Comparison of ENCODE assay signal across 1 cellular context in genomic region chrX:119477812-119478232, GRCh38.
TF ChIP-seq lines count a peak whose summit lies in the region.

No MANE protein-coding gene starts in this region.

TF ChIP-seq in HepG2, 621 proteins besides CTCF, POLR2A, EP300 and RAD21 (continued from another document):
- no peak; a peak in 1 of 4 replicates for TF ChIP-seq HMGXB4 (CRISPR knock-in tag; IDR thresholded peaks at IDR 0.05; ENCODE audit: borderline replicate concordance in 1 of 2, low read depth in 1 of 2)
- no peak for TF ChIP-seq MLLT10 (CRISPR knock-in tag; IDR thresholded peaks at IDR 0.05)
- TF ChIP-seq ZBTB40 (IDR thresholded peaks at IDR 0.05) = no peak
- TF ChIP-seq ZBTB40 (CRISPR knock-in tag; IDR thresholded peaks at IDR 0.05) = no peak
- no peak for TF ChIP-seq ZFP36L1 (CRISPR knock-in tag; IDR thresholded peaks at IDR 0.05)
- TF ChIP-seq U2AF2 (IDR thresholded peaks at IDR 0.05; ENCODE audit: low read depth, low read length) = no peak
- TF ChIP-seq ZFP41 (CRISPR knock-in tag; IDR thresholded peaks at IDR 0.05; ENCODE audit: borderline replicate concordance) = no peak
- TF ChIP-seq ZNF350 (CRISPR knock-in tag; IDR thresholded peaks at IDR 0.05; ENCODE audit: borderline replicate concordance, low read depth) = no peak
- TF ChIP-seq SMAD3 (CRISPR knock-in tag; IDR thresholded peaks at IDR 0.05) = peak; percentile 26; the same call in 1 of the 2 replicates
- TF ChIP-seq DBP (CRISPR knock-in tag; IDR thresholded peaks at IDR 0.05; ENCODE audit: not compliant biosample characterization) = no peak
- TF ChIP-seq CREB1 (IDR thresholded peaks at IDR 0.05) = no peak
- TF ChIP-seq CREB1 (CRISPR knock-in tag; IDR thresholded peaks at IDR 0.05) = peak; percentile 23; the same call in 1 of the 2 replicates
- TF ChIP-seq, protein P1, sequence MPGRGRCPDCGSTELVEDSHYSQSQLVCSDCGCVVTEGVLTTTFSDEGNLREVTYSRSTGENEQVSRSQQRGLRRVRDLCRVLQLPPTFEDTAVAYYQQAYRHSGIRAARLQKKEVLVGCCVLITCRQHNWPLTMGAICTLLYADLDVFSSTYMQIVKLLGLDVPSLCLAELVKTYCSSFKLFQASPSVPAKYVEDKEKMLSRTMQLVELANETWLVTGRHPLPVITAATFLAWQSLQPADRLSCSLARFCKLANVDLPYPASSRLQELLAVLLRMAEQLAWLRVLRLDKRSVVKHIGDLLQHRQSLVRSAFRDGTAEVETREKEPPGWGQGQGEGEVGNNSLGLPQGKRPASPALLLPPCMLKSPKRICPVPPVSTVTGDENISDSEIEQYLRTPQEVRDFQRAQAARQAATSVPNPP (CRISPR knock-in tag; IDR thresholded peaks at IDR 0.05) = no peak
- TF ChIP-seq, protein P2, sequence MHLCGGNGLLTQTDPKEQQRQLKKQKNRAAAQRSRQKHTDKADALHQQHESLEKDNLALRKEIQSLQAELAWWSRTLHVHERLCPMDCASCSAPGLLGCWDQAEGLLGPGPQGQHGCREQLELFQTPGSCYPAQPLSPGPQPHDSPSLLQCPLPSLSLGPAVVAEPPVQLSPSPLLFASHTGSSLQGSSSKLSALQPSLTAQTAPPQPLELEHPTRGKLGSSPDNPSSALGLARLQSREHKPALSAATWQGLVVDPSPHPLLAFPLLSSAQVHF (CRISPR knock-in tag; IDR thresholded peaks at IDR 0.05) = no peak
- TF ChIP-seq SRSF4 (IDR thresholded peaks at IDR 0.05; ENCODE audit: low read depth, low read length, poor library complexity, severe bottlenecking) = no peak
- peak; percentile 87 for TF ChIP-seq ARID5B (CRISPR knock-in tag; IDR thresholded peaks at IDR 0.05)
- peak; percentile 48 for TF ChIP-seq SKI (IDR thresholded peaks at IDR 0.05; ENCODE audit: partially characterized antibody)
- no peak for TF ChIP-seq HNRNPUL1 (IDR thresholded peaks at IDR 0.05; ENCODE audit: low read depth, low read length)
- TF ChIP-seq KDM2A (CRISPR knock-in tag; IDR thresholded peaks at IDR 0.05; ENCODE audit: borderline replicate concordance, low read depth) = no peak
- no peak for TF ChIP-seq SOX6 (IDR thresholded peaks at IDR 0.05)
- TF ChIP-seq SOX6 (CRISPR knock-in tag; IDR thresholded peaks at IDR 0.05) = peak; percentile 33; the same call in 1 of the 2 replicates
- TF ChIP-seq ZSCAN30 (CRISPR knock-in tag; IDR thresholded peaks at IDR 0.05) = no peak
- TF ChIP-seq ESRRA (CRISPR knock-in tag; IDR thresholded peaks at IDR 0.05; ENCODE audit: low read depth) = peak; percentile 67
- TF ChIP-seq JUND (CRISPR knock-in tag; IDR thresholded peaks at IDR 0.05) = no peak
- TF ChIP-seq SALL1 (CRISPR knock-in tag; IDR thresholded peaks at IDR 0.05) = peak; percentile 70
- TF ChIP-seq, protein P3, sequence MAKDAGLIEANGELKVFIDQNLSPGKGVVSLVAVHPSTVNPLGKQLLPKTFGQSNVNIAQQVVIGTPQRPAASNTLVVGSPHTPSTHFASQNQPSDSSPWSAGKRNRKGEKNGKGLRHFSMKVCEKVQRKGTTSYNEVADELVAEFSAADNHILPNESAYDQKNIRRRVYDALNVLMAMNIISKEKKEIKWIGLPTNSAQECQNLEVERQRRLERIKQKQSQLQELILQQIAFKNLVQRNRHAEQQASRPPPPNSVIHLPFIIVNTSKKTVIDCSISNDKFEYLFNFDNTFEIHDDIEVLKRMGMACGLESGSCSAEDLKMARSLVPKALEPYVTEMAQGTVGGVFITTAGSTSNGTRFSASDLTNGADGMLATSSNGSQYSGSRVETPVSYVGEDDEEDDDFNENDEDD (CRISPR knock-in tag; IDR thresholded peaks at IDR 0.05; ENCODE audit: borderline replicate concordance) = no peak
- TF ChIP-seq HNF4G (IDR thresholded peaks at IDR 0.05; ENCODE audit: borderline replicate concordance, low read depth, low read length) = peak; percentile 78; the same call in 1 of the 2 replicates
- no peak for TF ChIP-seq HNF4G (CRISPR knock-in tag; IDR thresholded peaks at IDR 0.05; ENCODE audit: borderline replicate concordance, low read depth)
- TF ChIP-seq THRA (CRISPR knock-in tag; IDR thresholded peaks at IDR 0.05; ENCODE audit: borderline replicate concordance) = peak; percentile 34; the same call in 1 of the 2 replicates
- TF ChIP-seq MED1 (CRISPR knock-in tag; IDR thresholded peaks at IDR 0.05) = peak; percentile 63; the same call in 1 of the 2 replicates
- TF ChIP-seq HMG20A (CRISPR knock-in tag; IDR thresholded peaks at IDR 0.05; ENCODE audit: borderline replicate concordance) = peak; percentile 59; the same call in 1 of the 2 replicates
